In genomic region chr15:101187820-101188516, GRCh38 we compare ENCODE assay signal across 8 cellular contexts.
DNase-seq lines count a peak whose midpoint lies in the region; ATAC-seq, FAIRE-seq and TF ChIP-seq lines count a peak whose summit lies in the region.

No MANE protein-coding gene starts in this region.

- peak overlapping the region; percentile 95 for H3K9ac ChIP-seq in astrocyte (ENCODE audit: low read length)

- ATAC-seq in HG02759 (IDR thresholded peaks at IDR 0.05; ENCODE audit: unreplicated experiment), result peak; percentile 9
- peak; percentile 55 to 56 for ATAC-seq in lower lobe of right lung
- ATAC-seq in GM21717 (IDR thresholded peaks at IDR 0.05; ENCODE audit: unreplicated experiment), result no peak

- H3K4me3 Mint-ChIP-seq in astrocyte (ENCODE audit: unreplicated experiment), result no peak overlapping the region

- DNase-seq in GM06990 (ENCODE audit: extremely low read depth, insufficient read length) (no peak), astrocyte (ENCODE audit: low read depth) (peak; percentile 99), lower lobe of right lung (no peak), iPS-NIHi7 (ENCODE audit: extremely low spot score) (no peak), SHP77 (lab: John Stamatoyannopoulos, UW) (no peak)
- no peak for DNase-seq in stimulated activated CD4-positive, alpha-beta T cell treated with anti-CD3 and anti-CD28 coated beads, Interleukin-15, amount 100 ng/mL, for 24 hours

- no peaks in the 10 kb centered on the region for H3K27me3 Mint-ChIP-seq in astrocyte (ENCODE audit: low read depth, unreplicated experiment)

- H3K27ac ChIP-seq in astrocyte (ENCODE audit: low read depth, low read length), result peak overlapping the region; percentile 100
- peak overlapping the region; percentile 70 for H3K27ac ChIP-seq in lower lobe of right lung

- peaks cover 16% of the 10 kb centered on the region for H4K20me1 ChIP-seq in astrocyte (ENCODE audit: insufficient read depth, low read length)

- peaks cover 61% of the 10 kb centered on the region for H3K4me1 Mint-ChIP-seq in astrocyte (ENCODE audit: low read depth, unreplicated experiment)

- intact Hi-C loops in lower lobe of right lung (cut with DNase I), result no loop called here

- H3K4me3 ChIP-seq in GM06990 (replicated peaks; ENCODE audit: low read depth, low read length), result peak overlapping the region; percentile 52
- peak overlapping the region; percentile 54 for H3K4me3 ChIP-seq in astrocyte (ENCODE audit: insufficient read depth, low read depth, low read length)
- peak overlapping the region; percentile 44 for H3K4me3 ChIP-seq in lower lobe of right lung

- H3K9me3 ChIP-seq in astrocyte (ENCODE audit: insufficient read depth, low read depth, low read length) (no peaks in the 10 kb centered on the region), lower lobe of right lung (no peaks in the 10 kb centered on the region)

- H3K4me2 ChIP-seq in astrocyte (ENCODE audit: low read length), result peak overlapping the region; percentile 86

- peak overlapping the region; percentile 68 for H3K27ac Mint-ChIP-seq in astrocyte (ENCODE audit: unreplicated experiment)

- TF ChIP-seq CTCF in GM06990 (IDR thresholded peaks at IDR 0.05; ENCODE audit: insufficient read depth, low read length, poor library complexity, severe bottlenecking) (no peak), astrocyte (IDR thresholded peaks at IDR 0.05; ENCODE audit: insufficient read depth, low read depth, low read length) (no peak), lower lobe of right lung (IDR thresholded peaks at IDR 0.05) (no peak)

- no peaks in the 10 kb centered on the region for H3K9me3 Mint-ChIP-seq in astrocyte (ENCODE audit: unreplicated experiment)

- FAIRE-seq in astrocyte (lab: Jason Lieb, UNC), result no peak

- H3K79me2 ChIP-seq in astrocyte (ENCODE audit: insufficient read depth, low read length), result peaks cover 99% of the 10 kb centered on the region

- H3K36me3 Mint-ChIP-seq in astrocyte (ENCODE audit: low read depth, unreplicated experiment), result peaks cover 3% of the 10 kb centered on the region

- H3K36me3 ChIP-seq in GM06990 (ENCODE audit: control insufficient read depth, insufficient read depth, low read length) (no peaks in the 10 kb centered on the region; the same call in 1 of the 2 replicates), astrocyte (ENCODE audit: insufficient read depth, low read length) (peaks cover 5% of the 10 kb centered on the region), lower lobe of right lung (no peaks in the 10 kb centered on the region)

- H3K4me1 ChIP-seq in astrocyte (ENCODE audit: insufficient read depth, low read length), result peaks cover 46% of the 10 kb centered on the region
- peaks cover 85% of the 10 kb centered on the region for H3K4me1 ChIP-seq in lower lobe of right lung

- H3K27me3 ChIP-seq in GM06990 (replicated peaks; ENCODE audit: control insufficient read depth, insufficient read depth, low read length), result no peaks in the 10 kb centered on the region
- H3K27me3 ChIP-seq in astrocyte (ENCODE audit: insufficient read depth, low read length), result no peaks in the 10 kb centered on the region
- no peaks in the 10 kb centered on the region for H3K27me3 ChIP-seq in lower lobe of right lung (ENCODE audit: low read depth)

- peak overlapping the region; percentile 28 for H2AFZ ChIP-seq in astrocyte (ENCODE audit: low read depth, low read length)
